Comparison of ENCODE assay signal across 9 cellular contexts in the genomic region with DNA sequence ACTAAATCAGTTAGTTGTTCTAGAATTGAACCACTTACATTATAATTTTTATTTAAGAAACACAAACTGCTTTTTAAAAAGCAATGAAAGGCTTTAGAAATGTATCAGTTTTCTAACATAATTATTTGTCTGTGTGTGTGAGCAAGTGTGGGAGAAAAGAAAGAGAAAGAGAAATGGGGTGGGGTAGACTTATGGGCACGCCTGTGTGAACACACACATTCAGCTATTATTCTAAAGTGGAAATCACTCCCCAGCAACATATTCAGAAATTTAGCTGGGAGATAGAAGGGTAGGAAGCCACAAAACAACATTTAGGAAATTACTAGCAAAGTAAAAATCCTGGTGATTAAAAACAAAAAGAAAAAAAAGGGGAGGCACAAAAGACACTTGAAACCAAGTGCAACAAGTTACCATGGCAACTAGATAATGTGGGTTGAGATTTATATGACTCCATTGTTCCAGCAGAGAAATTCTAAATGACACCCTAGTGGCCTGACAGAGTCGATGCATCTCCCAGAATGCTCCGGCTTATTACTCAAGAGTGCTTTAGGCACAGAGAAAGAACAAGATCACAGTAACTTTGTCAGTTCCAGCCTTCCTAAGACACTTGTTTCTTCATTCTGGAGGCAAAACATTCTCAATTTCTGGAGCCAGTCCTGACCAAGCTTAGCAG.
DNase-seq lines count a peak whose midpoint lies in the region; ATAC-seq, FAIRE-seq and TF ChIP-seq lines count a peak whose summit lies in the region.
"Had no signal": no experiment of that assay in that cellular context is flagged by ENCODE, and none has a peak within 500 bp of the region (broad histone marks: within the 10 kb centered on the region; RNA-seq: fewer than 3 reads in every experiment).

No MANE protein-coding gene starts in this region.

- H3K4me3 Mint-ChIP-seq in activated T-helper 2 cell treated with anti-CD3 and anti-CD28 coated beads, Interferon-gamma antibody, Interleukin-2, Interleukin-4, amounts not matched to agents 10 μg/mL and 5 μg/mL and 100 μg/mL, durations not matched to agents 14 hours and 24 hours and 36 hours (ENCODE audit: low read depth), result no peak overlapping the region
- H3K4me3 Mint-ChIP-seq: central memory CD8-positive, alpha-beta T cell had no signal

- TF ChIP-seq POLR2A in HepG2 (IDR thresholded peaks at IDR 0.05; ENCODE audit: insufficient read depth in 1 of 2, low read depth in 2 of 2, low read length in 2 of 2) (no peak), right lobe of liver (IDR thresholded peaks at IDR 0.05) (no peak)

- no peak overlapping the region for H3K27ac ChIP-seq in HepG2 (ENCODE audit: extremely low read length, insufficient read depth, low read length)
- no peak overlapping the region for H3K27ac ChIP-seq in right lobe of liver

- no peak for TF ChIP-seq RAD21 in HepG2 (CRISPR knock-in tag; IDR thresholded peaks at IDR 0.05)

- TF ChIP-seq EP300 in HepG2 (IDR thresholded peaks at IDR 0.05; ENCODE audit: low read depth in 2 of 2, low read length in 2 of 2) (no peak), HepG2 (CRISPR knock-in tag; IDR thresholded peaks at IDR 0.05; ENCODE audit: borderline replicate concordance) (no peak)

- ATAC-seq in HepG2 (peak; percentile 82), right lobe of liver (no peak), HG02884 (IDR thresholded peaks at IDR 0.05; ENCODE audit: unreplicated experiment) (peak; percentile 87)

- H2AFZ ChIP-seq in HepG2 (ENCODE audit: low read length), result no peak overlapping the region

- H3K4me2 ChIP-seq in HepG2 (ENCODE audit: low read depth, low read length), result no peak overlapping the region

- no TSS peak for BruUV-seq in HepG2 (replicated peaks; lab: Mats Ljungman, UMichigan)

- H3K9me3 ChIP-seq in HepG2 (ENCODE audit: low read length) (no peaks in the 10 kb centered on the region), right lobe of liver (no peaks in the 10 kb centered on the region)

- H3K4me1 ChIP-seq in HepG2 (ENCODE audit: insufficient read depth, low read length) (peaks cover 3% of the 10 kb centered on the region), right lobe of liver (no peaks in the 10 kb centered on the region)

- H3K27me3 ChIP-seq in HepG2 (ENCODE audit: control insufficient read depth in 1 of 2, insufficient read depth in 2 of 2, low read length in 2 of 2) (no peaks in the 10 kb centered on the region), right lobe of liver (no peaks in the 10 kb centered on the region)

- no peak overlapping the region for H3K27ac Mint-ChIP-seq in activated T-helper 2 cell treated with anti-CD3 and anti-CD28 coated beads, Interferon-gamma antibody, Interleukin-2, Interleukin-4, amounts not matched to agents 10 μg/mL and 5 μg/mL and 100 μg/mL, durations not matched to agents 14 hours and 24 hours and 36 hours

- 9% methylated on average over 3 of the region's 3 CpGs for WGBS in HepG2 (ENCODE audit: low lambda C conversion rate)
- 64% methylated on average over 3 of the region's 3 CpGs for WGBS in right lobe of liver (ENCODE audit: insufficient coverage, low coverage, low lambda C conversion rate, missing lambda C conversion rate)

- TF ChIP-seq CTCF in HepG2 (CRISPR knock-in tag; IDR thresholded peaks at IDR 0.05) (no peak), right lobe of liver (IDR thresholded peaks at IDR 0.05) (peak in 1 of 4 donors; percentile 23), fibroblast of the aortic adventitia (IDR thresholded peaks at IDR 0.05; ENCODE audit: insufficient read depth, low read length) (peak; percentile 38)

- CTCF ChIA-PET in HepG2 (lab: Yijun Ruan, JAX; ENCODE audit: low intra/inter-chr PET ratio, low total read pairs), result no interaction called here

- no peak overlapping the region for H3K4me3 ChIP-seq in HepG2 (replicated peaks in 1 of 3; ENCODE audit: insufficient read depth in 1 of 3, low read depth in 2 of 3, low read length in 3 of 3)
- H3K4me3 ChIP-seq in right lobe of liver, result no peak overlapping the region
- no peak overlapping the region for H3K4me3 ChIP-seq in fibroblast of the aortic adventitia (ENCODE audit: low read depth, low read length)

- POLR2A ChIA-PET in HepG2 (lab: Yijun Ruan, JAX), result no interaction called here

- peak; percentile 21 for DNase-seq in HepG2 (ENCODE audit: low spot score)
- no peak for DNase-seq in right lobe of liver
- DNase-seq in NCI-H748 (lab: John Stamatoyannopoulos, UW; ENCODE audit: unreplicated experiment), result peak; percentile 74
- peak; percentile 10 for DNase-seq in fibroblast of the aortic adventitia (ENCODE audit: low read depth)
- no peak for DNase-seq in activated CD4-positive, alpha-beta T cell treated with anti-CD3 and anti-CD28 coated beads for 48 hours
- no peak for DNase-seq in activated T-helper 2 cell treated with anti-CD3 and anti-CD28 coated beads, Interferon-gamma antibody, Interleukin-2, Interleukin-4, amounts not matched to agents 10 μg/mL and 5 μg/mL and 100 μg/mL, durations not matched to agents 14 hours and 24 hours and 36 hours (ENCODE audit: low spot score)
- no peak for DNase-seq in activated naive CD4-positive, alpha-beta T cell treated with Interleukin-2 at 50 U/mL for 16 hours

- H3K27me3 Mint-ChIP-seq in activated T-helper 2 cell treated with anti-CD3 and anti-CD28 coated beads, Interferon-gamma antibody, Interleukin-2, Interleukin-4, amounts not matched to agents 10 μg/mL and 5 μg/mL and 100 μg/mL, durations not matched to agents 14 hours and 24 hours and 36 hours (ENCODE audit: low read depth), result no peaks in the 10 kb centered on the region
- H3K27me3 Mint-ChIP-seq: central memory CD8-positive, alpha-beta T cell had no signal

- H3K9ac ChIP-seq in HepG2 (ENCODE audit: insufficient read depth, low read depth, low read length), result no peak overlapping the region

- no peak for FAIRE-seq in HepG2 (lab: Jason Lieb, UNC)

- H3K36me3 Mint-ChIP-seq in activated T-helper 2 cell treated with anti-CD3 and anti-CD28 coated beads, Interferon-gamma antibody, Interleukin-2, Interleukin-4, amounts not matched to agents 10 μg/mL and 5 μg/mL and 100 μg/mL, durations not matched to agents 14 hours and 24 hours and 36 hours (ENCODE audit: low read depth), result no peaks in the 10 kb centered on the region

- H3K36me3 ChIP-seq in HepG2 (replicated peaks in 1 of 2; ENCODE audit: control insufficient read depth in 1 of 2, insufficient read depth in 2 of 2, low read length in 2 of 2), result no peaks in the 10 kb centered on the region
- no peaks in the 10 kb centered on the region for H3K36me3 ChIP-seq in right lobe of liver

- intact Hi-C loops in HepG2 (cut with micrococcal nuclease; ENCODE audit: unreplicated experiment) (no loop called here), right lobe of liver (cut with DNase I) (no loop called here)
- intact Hi-C loops in activated T-helper 2 cell treated with anti-CD3 and anti-CD28 coated beads, Interferon-gamma antibody, Interleukin-2, Interleukin-4, amounts not matched to agents 10 μg/mL and 5 μg/mL and 100 μg/mL, durations not matched to agents 14 hours and 24 hours and 36 hours (cut with micrococcal nuclease), result no loop called here

- no peaks in the 10 kb centered on the region for H3K79me2 ChIP-seq in HepG2 (ENCODE audit: insufficient read depth, low read length)

- peaks cover 10% of the 10 kb centered on the region for H3K9me3 Mint-ChIP-seq in activated T-helper 2 cell treated with anti-CD3 and anti-CD28 coated beads, Interferon-gamma antibody, Interleukin-2, Interleukin-4, amounts not matched to agents 10 μg/mL and 5 μg/mL and 100 μg/mL, durations not matched to agents 14 hours and 24 hours and 36 hours

- no peaks in the 10 kb centered on the region for H3K4me1 Mint-ChIP-seq in activated T-helper 2 cell treated with anti-CD3 and anti-CD28 coated beads, Interferon-gamma antibody, Interleukin-2, Interleukin-4, amounts not matched to agents 10 μg/mL and 5 μg/mL and 100 μg/mL, durations not matched to agents 14 hours and 24 hours and 36 hours (ENCODE audit: low read depth)
- H3K4me1 Mint-ChIP-seq: central memory CD8-positive, alpha-beta T cell had no signal

- H4K20me1 ChIP-seq in HepG2 (ENCODE audit: insufficient read depth, low read length), result no peaks in the 10 kb centered on the region

- in situ Hi-C loops in HepG2 (cut with HindIII; ENCODE audit: extremely low pct_ligation_motif_present, low pct_unique_long_range_greater_than_20kb), result no loop called here

TF ChIP-seq in HepG2, 621 proteins besides CTCF, POLR2A, EP300 and RAD21:
- TF ChIP-seq ELF3 (CRISPR knock-in tag; IDR thresholded peaks at IDR 0.05) (no peak), ZNF143 (CRISPR knock-in tag; IDR thresholded peaks at IDR 0.05) (0 out of 2 replicates have a peak, but pooled peaks have one; percentile 16), RFX1 (IDR thresholded peaks at IDR 0.05) (peak; percentile 38; the same call in 1 of the 2 replicates)

Comparison
In these comparisons a context has a peak if more than half of its experiments do, and no peak if none do; other contexts are left out.
1. ATAC-seq: peak in HepG2 (single experiment) and HG02884 (single experiment); none in right lobe of liver (0 of 4).
2. DNase-seq: peak in HepG2 (single experiment), NCI-H748 (single experiment) and fibroblast of the aortic adventitia (single experiment); none in right lobe of liver (0 of 3), activated CD4-positive, alpha-beta T cell treated with anti-CD3 and anti-CD28 coated beads for 48 hours (single experiment), activated T-helper 2 cell treated with anti-CD3 and anti-CD28 coated beads, Interferon-gamma antibody, Interleukin-2, Interleukin-4, amounts not matched to agents 10 μg/mL and 5 μg/mL and 100 μg/mL, durations not matched to agents 14 hours and 24 hours and 36 hours (single experiment) and activated naive CD4-positive, alpha-beta T cell treated with Interleukin-2 at 50 U/mL for 16 hours (single experiment).